In the genomic region with DNA sequence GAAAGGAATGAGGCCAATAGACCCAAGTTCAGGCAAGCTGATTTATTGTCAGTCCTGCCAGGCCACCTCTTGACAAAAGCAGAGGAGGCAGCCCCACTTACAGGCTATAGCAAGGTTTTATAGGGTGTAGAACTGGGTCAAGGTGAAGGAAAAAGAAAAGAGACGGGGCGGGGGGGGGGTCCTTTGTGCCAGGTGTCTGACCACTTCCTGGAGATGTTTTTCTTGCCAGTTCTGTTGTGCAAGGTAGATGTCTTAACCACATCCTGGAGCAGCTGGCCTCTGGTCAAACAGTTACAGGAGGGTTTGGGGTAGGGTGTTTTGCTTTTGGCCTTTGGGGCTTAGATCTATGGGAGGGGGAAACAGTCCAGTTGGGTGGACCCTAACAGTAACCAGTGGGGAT, we compare ENCODE assay signal across 7 cellular contexts.
DNase-seq lines count a peak whose midpoint lies in the region; ATAC-seq lines count a peak whose summit lies in the region.
"Not testable (repeated sequence)": the region's sequence is repeated elsewhere in the genome, so short reads cannot be mapped to it uniquely, and the experiment has no call there.

No MANE protein-coding gene starts in this region.

- H3K36me3 Mint-ChIP-seq in IgD-negative memory B cell, T-cell: not testable (repeated sequence)
- H3K36me3 Mint-ChIP-seq in activated T-helper 2 cell treated with anti-CD3 and anti-CD28 coated beads, Interferon-gamma antibody, Interleukin-2, Interleukin-4, amounts not matched to agents 10 μg/mL and 5 μg/mL and 100 μg/mL, durations not matched to agents 14 hours and 24 hours and 36 hours (ENCODE audit: low read depth), result peaks cover 17% of the 10 kb centered on the region

- peak overlapping the region; percentile 82 to 96 (median 94) for H3K27ac Mint-ChIP-seq in IgD-negative memory B cell
- peak overlapping the region; percentile 91 to 99 for H3K27ac Mint-ChIP-seq in T-cell
- H3K27ac Mint-ChIP-seq in activated T-helper 2 cell treated with anti-CD3 and anti-CD28 coated beads, Interferon-gamma antibody, Interleukin-2, Interleukin-4, amounts not matched to agents 10 μg/mL and 5 μg/mL and 100 μg/mL, durations not matched to agents 14 hours and 24 hours and 36 hours, result peak overlapping the region; percentile 82

- peaks cover 48 to 75% (median 65%) of the 10 kb centered on the region in 3 donors for H3K4me1 Mint-ChIP-seq in IgD-negative memory B cell
- H3K4me1 Mint-ChIP-seq in T-cell, result peaks cover 91 to 99% (median 95%) of the 10 kb centered on the region in 3 donors
- H3K4me1 Mint-ChIP-seq in activated T-helper 2 cell treated with anti-CD3 and anti-CD28 coated beads, Interferon-gamma antibody, Interleukin-2, Interleukin-4, amounts not matched to agents 10 μg/mL and 5 μg/mL and 100 μg/mL, durations not matched to agents 14 hours and 24 hours and 36 hours (ENCODE audit: low read depth), result peaks cover 67% of the 10 kb centered on the region

- CTCF ChIA-PET in T-cell (lab: Charles Lee), result interaction anchor here in 1 of 2 donors (1.0 kb wide), 1 partner anchor 327 kb away, joined by 3 read pairs; no protein-coding TSS in a partner anchor

- POLR2A ChIA-PET in T-cell (lab: Charles Lee), result interaction anchor here in 1 of 2 donors (0.9 kb wide), 1 partner anchor 11 kb away, joined by 3 read pairs; no protein-coding TSS in a partner anchor

- peak in 31 of 34 experiments; percentile 3 to 61 (median 27) for DNase-seq in T-cell
- peak; percentile 19 for DNase-seq in activated T-helper 2 cell treated with anti-CD3 and anti-CD28 coated beads, Interferon-gamma antibody, Interleukin-2, Interleukin-4, amounts not matched to agents 10 μg/mL and 5 μg/mL and 100 μg/mL, durations not matched to agents 14 hours and 24 hours and 36 hours (ENCODE audit: low spot score)
- peak; percentile 19 to 29 for DNase-seq in left colon

- not testable (repeated sequence) for H3K27me3 Mint-ChIP-seq in IgD-negative memory B cell; T-cell; activated T-helper 2 cell treated with anti-CD3 and anti-CD28 coated beads, Interferon-gamma antibody, Interleukin-2, Interleukin-4, amounts not matched to agents 10 μg/mL and 5 μg/mL and 100 μg/mL, durations not matched to agents 14 hours and 24 hours and 36 hours (ENCODE audit: low read depth)

- H3K9me3 Mint-ChIP-seq in IgD-negative memory B cell; T-cell; activated T-helper 2 cell treated with anti-CD3 and anti-CD28 coated beads, Interferon-gamma antibody, Interleukin-2, Interleukin-4, amounts not matched to agents 10 μg/mL and 5 μg/mL and 100 μg/mL, durations not matched to agents 14 hours and 24 hours and 36 hours: not testable (repeated sequence)

- intact Hi-C loops in activated T-helper 2 cell treated with anti-CD3 and anti-CD28 coated beads, Interferon-gamma antibody, Interleukin-2, Interleukin-4, amounts not matched to agents 10 μg/mL and 5 μg/mL and 100 μg/mL, durations not matched to agents 14 hours and 24 hours and 36 hours (cut with micrococcal nuclease); left colon (cut with DNase I, micrococcal nuclease): not testable (repeated sequence)

- H3K4me3 Mint-ChIP-seq in IgD-negative memory B cell (peak overlapping the region; percentile 12 to 82 (median 52)), T-cell (peak overlapping the region; percentile 4 to 65 (median 14))
- peak overlapping the region; percentile 13 for H3K4me3 Mint-ChIP-seq in activated T-helper 2 cell treated with anti-CD3 and anti-CD28 coated beads, Interferon-gamma antibody, Interleukin-2, Interleukin-4, amounts not matched to agents 10 μg/mL and 5 μg/mL and 100 μg/mL, durations not matched to agents 14 hours and 24 hours and 36 hours (ENCODE audit: low read depth)

- ATAC-seq in GM18867 (IDR thresholded peaks at IDR 0.05; ENCODE audit: unreplicated experiment) (peak; percentile 85), GM21526 (IDR thresholded peaks at IDR 0.05; ENCODE audit: low FRiP score, unreplicated experiment) (peak; percentile 79), HG03045 (IDR thresholded peaks at IDR 0.05; ENCODE audit: unreplicated experiment) (peak; percentile 58), T-cell (replicated peaks in 1 of 4) (peak; percentile 52 to 72 (median 61)), left colon (peak; percentile 23)

Comparison
In these comparisons a context has a peak if more than half of its experiments do, and no peak if none do; other contexts are left out.
1. Peak in every context shown above with its lines: DNase-seq and ATAC-seq.
2. ATAC-seq: peak in every context shown above with its lines; median percentile 85 in GM18867; 79 in GM21526; 61 in T-cell; 58 in HG03045; 23 in left colon.